Comparison of ENCODE assay signal across 30 cellular contexts in the genomic region with DNA sequence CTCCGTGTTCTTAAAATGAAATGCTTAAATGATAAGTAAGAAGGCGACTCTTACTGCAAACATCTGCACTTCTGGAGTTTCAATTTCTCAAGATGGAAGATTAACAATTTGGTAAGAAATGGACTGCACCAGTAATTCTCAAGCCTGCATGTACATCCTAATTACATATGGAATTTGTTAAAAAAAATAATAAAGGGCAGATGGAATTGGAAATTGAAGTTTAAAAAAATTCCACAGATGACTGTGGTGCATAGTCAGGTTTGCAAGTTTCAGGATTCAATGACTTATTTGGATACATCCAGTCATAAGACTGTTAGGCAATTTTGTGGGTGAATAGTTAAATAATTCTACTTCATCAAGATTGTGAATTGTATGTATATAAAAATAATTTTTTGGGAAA.
A peak's percentile ranks its signal among the peaks of the same experiment; 100 is the strongest.
DNase-seq lines count a peak whose midpoint lies in the region; ATAC-seq and TF ChIP-seq lines count a peak whose summit lies in the region.
"Had no signal": no experiment of that assay in that cellular context is flagged by ENCODE, and none has a peak within 500 bp of the region (broad histone marks: within the 10 kb centered on the region; RNA-seq: fewer than 3 reads in every experiment).

No MANE protein-coding gene starts in this region.

- ATAC-seq in HG02970 (IDR thresholded peaks at IDR 0.05; ENCODE audit: low FRiP score, unreplicated experiment) = no peak
- ATAC-seq: activated CD4-positive, alpha-beta T cell treated with anti-CD3 and anti-CD28 coated beads for 36 hours; activated T-helper 17 cell treated with anti-CD3 and anti-CD28 coated beads, Interleukin-2, amount 50 U/mL, for 72 hours; effector memory CD8-positive, alpha-beta T cell; pancreas; stimulated activated naive CD8-positive, alpha-beta T cell treated with anti-CD3 and anti-CD28 coated beads, Interleukin-15, amount 100 ng/mL, for 72 hours; T-helper 17 cell had no signal

- TF ChIP-seq CTCF in BJ (IDR thresholded peaks at IDR 0.05; ENCODE audit: insufficient read depth, low read depth, low read length) (no peak), osteoblast (IDR thresholded peaks at IDR 0.05; ENCODE audit: extremely low read depth, low read depth, low read length) (no peak)

- CTCF ChIA-PET in BJ (lab: Yijun Ruan, JAX) = no interaction called here

- POLR2A ChIA-PET in BJ (lab: Charles Lee) = interaction anchor here (0.6 kb wide), 1 partner anchor 151 kb away, joined by 3 read pairs; no protein-coding TSS in a partner anchor

- H3K36me3 ChIP-seq in BJ (ENCODE audit: control insufficient read depth, insufficient read depth, low read length) (no peaks in the 10 kb centered on the region), adipocyte (ENCODE audit: control insufficient read depth, insufficient read depth, low read length, severe bottlenecking) (no peaks in the 10 kb centered on the region), osteoblast (ENCODE audit: insufficient read depth, low read length) (no peaks in the 10 kb centered on the region)
- H3K36me3 ChIP-seq: pancreas, tibial artery had no signal

- no peaks in the 10 kb centered on the region for H3K27me3 ChIP-seq in BJ (ENCODE audit: control insufficient read depth, insufficient read depth, low read length)
- H3K27me3 ChIP-seq in adipocyte (replicated peaks; ENCODE audit: control insufficient read depth, insufficient read depth, low read length) = no peaks in the 10 kb centered on the region
- H3K27me3 ChIP-seq in osteoblast (ENCODE audit: insufficient read depth, low read length) = no peaks in the 10 kb centered on the region
- H3K27me3 ChIP-seq: BLaER1 treated with 17β-estradiol and CSF1 and Interleukin-3, amounts not matched to agents 10 nM and 100 nM; pancreas; tibial artery had no signal

- no peaks in the 10 kb centered on the region for H3K79me2 ChIP-seq in osteoblast (ENCODE audit: insufficient read depth, low read length)

- H4K20me1 ChIP-seq in osteoblast (ENCODE audit: insufficient read depth, low read length) = no peaks in the 10 kb centered on the region
- H4K20me1 ChIP-seq: BLaER1 treated with 17β-estradiol and CSF1 and Interleukin-3, amounts not matched to agents 10 nM and 100 nM had no signal

- H3K9me3 ChIP-seq in adipocyte (ENCODE audit: control insufficient read depth, low read length) (peaks cover 8% of the 10 kb centered on the region), osteoblast (ENCODE audit: low read depth, low read length) (no peaks in the 10 kb centered on the region)
- H3K9me3 ChIP-seq: pancreas, tibial artery had no signal

- no peak overlapping the region for H3K4me3 ChIP-seq in BJ (ENCODE audit: low read depth, low read length)
- no peak overlapping the region for H3K4me3 ChIP-seq in adipocyte (ENCODE audit: low read length)
- H3K4me3 ChIP-seq in osteoblast (ENCODE audit: insufficient read depth, low read length) = no peak overlapping the region
- H3K4me3 ChIP-seq: BLaER1 treated with 17β-estradiol and CSF1 and Interleukin-3, amounts not matched to agents 10 nM and 100 nM; pancreas; SK-N-MC; tibial artery had no signal

- H3K4me1 ChIP-seq in adipocyte (ENCODE audit: control insufficient read depth, insufficient read depth, low read length) (peaks cover 5% of the 10 kb centered on the region), osteoblast (ENCODE audit: insufficient read depth, low read length) (peaks cover 18% of the 10 kb centered on the region)
- H3K4me1 ChIP-seq: BLaER1 treated with 17β-estradiol and CSF1 and Interleukin-3, amounts not matched to agents 10 nM and 100 nM; pancreas; tibial artery had no signal

- H3K27ac ChIP-seq in osteoblast (ENCODE audit: low read depth, low read length) = peak overlapping the region; percentile 22
- H3K27ac ChIP-seq: BLaER1 treated with 17β-estradiol and CSF1 and Interleukin-3, amounts not matched to agents 10 nM and 100 nM; HL-60; KMS-11; pancreas; SK-N-MC; tibial artery had no signal

- peak; percentile 95 for DNase-seq in BJ (ENCODE audit: low read depth)
- peak; percentile 69 for DNase-seq in adipocyte (ENCODE audit: low read depth)
- DNase-seq in fibroblast of gingiva (ENCODE audit: low read depth) = peak; percentile 23
- peak; percentile 53 for DNase-seq in osteoblast (ENCODE audit: insufficient read length, low spot score, missing footprints)
- DNase-seq in T1000 (lab: John Stamatoyannopoulos, UW) = no peak
- DNase-seq in NCI-H2171 treated with DMSO at 0.1 percent for 48 hours (lab: John Stamatoyannopoulos, UW) = no peak
- no peak for DNase-seq in UCSD-AML1 (lab: John Stamatoyannopoulos, UW; ENCODE audit: unreplicated experiment)
- DNase-seq: ACHN; activated CD4-positive, alpha-beta T cell treated with anti-CD3 and anti-CD28 coated beads for 36 hours; activated naive CD4-positive, alpha-beta T cell treated with anti-CD3 and anti-CD28 coated beads, Interleukin-2, amount 50 U/mL, for 16 hours; cortex of kidney; effector memory CD8-positive, alpha-beta T cell; immature natural killer cell; mesenchymal stem cell; MM.1S; NCI-H1930; NCI-H526; nephron progenitor cell; OCI-M1; pancreas; stimulated activated CD8-positive, alpha-beta memory T cell treated with anti-CD3 and anti-CD28 coated beads, Interleukin-4, amount 100 ng/mL, for 48 hours; stimulated activated naive CD8-positive, alpha-beta T cell treated with anti-CD3 and anti-CD28 coated beads, Interleukin-15, amount 100 ng/mL, for 72 hours; T-helper 17 cell; tibial artery had no signal

- no peak overlapping the region for H3K9ac ChIP-seq in adipocyte (ENCODE audit: low read length)
- H3K9ac ChIP-seq: BLaER1 treated with 17β-estradiol and CSF1 and Interleukin-3, amounts not matched to agents 10 nM and 100 nM; KMS-11 had no signal

- peak overlapping the region; percentile 46 for H3K4me2 ChIP-seq in osteoblast (ENCODE audit: insufficient read depth, low read length)
- H3K4me2 ChIP-seq: BLaER1 treated with 17β-estradiol and CSF1 and Interleukin-3, amounts not matched to agents 10 nM and 100 nM; KMS-11 had no signal

- peak overlapping the region; percentile 57 for H2AFZ ChIP-seq in osteoblast (ENCODE audit: low read length)

Comparison
In these comparisons a context has a peak if more than half of its experiments do, and no peak if none do; other contexts are left out.
1. DNase-seq: peak in BJ (single experiment), adipocyte (single experiment), fibroblast of gingiva (single experiment) and osteoblast (single experiment); none in T1000 (single experiment), NCI-H2171 treated with DMSO at 0.1 percent for 48 hours (single experiment) and UCSD-AML1 (single experiment).